In the genomic region with DNA sequence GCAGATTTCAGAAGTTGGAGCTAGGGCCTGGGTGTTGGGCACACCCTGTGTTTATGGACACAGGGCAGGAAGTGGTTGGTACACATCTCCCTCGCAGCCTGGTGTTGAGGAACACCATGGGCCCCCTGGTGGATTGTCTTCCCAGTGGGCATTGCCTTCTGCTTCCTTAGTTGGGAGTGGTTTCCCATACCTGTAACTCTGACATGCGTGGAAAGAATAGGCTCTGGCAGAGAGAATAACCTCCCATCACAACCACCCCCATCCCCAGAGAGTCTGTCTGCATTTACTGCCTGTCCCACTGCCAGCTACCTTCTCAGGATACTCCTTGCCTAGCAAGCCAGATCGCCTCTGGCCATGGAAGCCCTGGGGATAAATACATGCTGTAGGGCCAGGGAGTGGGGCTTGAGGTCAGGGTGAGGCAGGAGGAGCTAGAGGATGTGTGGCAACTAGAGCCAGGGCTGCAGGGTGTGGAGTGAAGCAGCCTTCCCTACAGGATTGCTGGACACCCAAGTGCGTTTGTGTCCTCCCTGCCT, we compare ENCODE assay signal across 10 cellular contexts. TPM values are rescaled to one million over a fixed set of nuclear protein-coding genes. Genes with fewer than 3 reads are reported as not detected.
DNase-seq lines count a peak whose midpoint lies in the region; TF ChIP-seq lines count a peak whose summit lies in the region.
"Had no signal": no experiment of that assay in that cellular context is flagged by ENCODE, and none has a peak within 500 bp of the region (broad histone marks: within the 10 kb centered on the region; RNA-seq: fewer than 3 reads in every experiment).

No MANE protein-coding gene starts in this region.

- no peak for DNase-seq in activated naive CD4-positive, alpha-beta T cell (lab: John Stamatoyannopoulos, UW)
- DNase-seq in PC-9 (peak; percentile 60 to 67), epithelial cell of prostate (ENCODE audit: low read depth, low spot score) (no peak), tibial artery (no peak), Ammon's horn (ENCODE audit: low spot score) (no peak), GM19238 (ENCODE audit: insufficient read length, low spot score) (no peak), HUDEP-2 (lab: John Stamatoyannopoulos, UW; ENCODE audit: unreplicated experiment in 76 of 76) (no peak)

- H3K27ac Mint-ChIP-seq in activated naive CD4-positive, alpha-beta T cell treated with anti-CD3 and anti-CD28 coated beads, Interleukin-2, amount 50 U/mL, for 24 hours = peak overlapping the region; percentile 70
- H3K27ac Mint-ChIP-seq: stimulated activated naive CD8-positive, alpha-beta T cell treated with anti-CD3 and anti-CD28 coated beads, Interleukin-15, Interleukin-2, amounts not matched to agents 100 ng/mL and 50 ng/mL, for 24 hours had no signal

- no peaks in the 10 kb centered on the region for H3K36me3 Mint-ChIP-seq in activated naive CD4-positive, alpha-beta T cell treated with anti-CD3 and anti-CD28 coated beads, Interleukin-2, amount 50 U/mL, for 24 hours

- peak overlapping the region; percentile 27 for H3K4me3 Mint-ChIP-seq in activated naive CD4-positive, alpha-beta T cell treated with anti-CD3 and anti-CD28 coated beads, Interleukin-2, amount 50 U/mL, for 24 hours
- H3K4me3 Mint-ChIP-seq: brain; stimulated activated naive CD8-positive, alpha-beta T cell treated with anti-CD3 and anti-CD28 coated beads, Interleukin-15, Interleukin-2, amounts not matched to agents 100 ng/mL and 50 ng/mL, for 24 hours had no signal

- CTCF ChIA-PET in PC-9 (lab: Charles Lee) = interaction anchor here (0.5 to 2.8 kb wide), 8 partner anchors 12 to 231 kb away, joined by 3 to 15 read pairs (median 6); no protein-coding TSS in a partner anchor

- no peaks in the 10 kb centered on the region for H3K9me3 Mint-ChIP-seq in activated naive CD4-positive, alpha-beta T cell treated with anti-CD3 and anti-CD28 coated beads, Interleukin-2, amount 50 U/mL, for 24 hours
- H3K9me3 Mint-ChIP-seq: brain; stimulated activated naive CD8-positive, alpha-beta T cell treated with anti-CD3 and anti-CD28 coated beads, Interleukin-15, Interleukin-2, amounts not matched to agents 100 ng/mL and 50 ng/mL, for 24 hours had no signal

- H3K27me3 ChIP-seq in PC-9 (ENCODE audit: insufficient read depth, low read depth) = no peaks in the 10 kb centered on the region
- no peaks in the 10 kb centered on the region for H3K27me3 ChIP-seq in tibial artery

- peaks cover 31% of the 10 kb centered on the region for H3K4me1 ChIP-seq in PC-9 (replicated peaks; ENCODE audit: insufficient read depth)
- H3K4me1 ChIP-seq in tibial artery = peaks cover 0 to 66% (median 37%) of the 10 kb centered on the region in 4 donors

- TF ChIP-seq CTCF in PC-9 (conservative IDR thresholded peaks at IDR 0.05) = peak; percentile 52
- TF ChIP-seq CTCF in tibial artery (IDR thresholded peaks at IDR 0.05) = no peak

- H3K36me3 ChIP-seq in PC-9 (ENCODE audit: low read depth) (peaks cover 15% of the 10 kb centered on the region; the same call in 1 of the 2 replicates), tibial artery (peaks cover 16 to 31% (median 29%) of the 10 kb centered on the region in 3 donors)

- peaks cover 37% of the 10 kb centered on the region for H3K4me1 Mint-ChIP-seq in activated naive CD4-positive, alpha-beta T cell treated with anti-CD3 and anti-CD28 coated beads, Interleukin-2, amount 50 U/mL, for 24 hours

- no peaks in the 10 kb centered on the region for H3K9me2 ChIP-seq in PC-9 (ENCODE audit: insufficient read depth)

- intact Hi-C loops in PC-9 (cut with micrococcal nuclease; ENCODE audit: unreplicated experiment) (loop anchor here (5.0 to 10.0 kb wide), 3 partner anchors 61 to 321 kb away; partner anchors contain the start of genes CRIP3 and SRF), tibial artery (cut with DNase I; ENCODE audit: low total_unique reads) (no loop called here)

- peaks cover 4% of the 10 kb centered on the region; the same call in 1 of the 2 replicates for H3K79me2 ChIP-seq in PC-9 (ENCODE audit: low read depth)

- POLR2A ChIA-PET in PC-9 (lab: Charles Lee; ENCODE audit: unreplicated experiment) = interaction anchor here (0.9 kb wide), 1 partner anchor 18 kb away, joined by 5 read pairs; no protein-coding TSS in a partner anchor

- H3K9me3 ChIP-seq in PC-9 (ENCODE audit: insufficient read depth, low read depth) = no peaks in the 10 kb centered on the region
- no peaks in the 10 kb centered on the region for H3K9me3 ChIP-seq in tibial artery

- H3K4me2 ChIP-seq in PC-9 = peak overlapping the region; percentile 70

- H2AFZ ChIP-seq in PC-9 = no peak overlapping the region

- H3K27ac ChIP-seq in PC-9 (peak overlapping the region; percentile 57), epithelial cell of prostate (peak overlapping the region; percentile 90), tibial artery (peak overlapping the region; percentile 42 to 46)

- BruUV-seq in PC-9 (replicated peaks; lab: Mats Ljungman, UMichigan) = no TSS peak

- 0 out of 2 replicates have a peak, but pooled peaks cover 11% of the 10 kb centered on the region for H4K20me1 ChIP-seq in PC-9 (ENCODE audit: insufficient read depth)

- H3K4me3 ChIP-seq in PC-9 (no peak overlapping the region), tibial artery (no peak overlapping the region)

- peaks cover 27% of the 10 kb centered on the region; the same call in 1 of the 2 replicates for H3F3A ChIP-seq in PC-9 (ENCODE audit: insufficient read depth, low read depth)

- no peaks in the 10 kb centered on the region for H3K27me3 Mint-ChIP-seq in activated naive CD4-positive, alpha-beta T cell treated with anti-CD3 and anti-CD28 coated beads, Interleukin-2, amount 50 U/mL, for 24 hours
- H3K27me3 Mint-ChIP-seq: stimulated activated naive CD8-positive, alpha-beta T cell treated with anti-CD3 and anti-CD28 coated beads, Interleukin-15, Interleukin-2, amounts not matched to agents 100 ng/mL and 50 ng/mL, for 24 hours had no signal

RNA-seq across cellular contexts. Expression of gene LRRC73, which starts 14.7 kb away (rescaled TPM):
- 0.55 and 1.5 TPM in 2 replicates for total RNA-seq in PC-9 (2021)

RNA-seq across cellular contexts. Expression of gene TJAP1, which starts 18.1 kb away (rescaled TPM):
- total RNA-seq in PC-9 (2021) = 50.5 and 60.9 TPM in 2 replicates

RNA-seq across cellular contexts. Expression of gene YIPF3, which starts 21.3 kb away (rescaled TPM):
- 91.3 and 98.4 TPM in 2 replicates for total RNA-seq in PC-9 (2021)

RNA-seq across cellular contexts. Expression of gene POLR1C, which starts 21.4 kb away (rescaled TPM):
- total RNA-seq in PC-9 (2021) = 41.4 and 42.2 TPM in 2 replicates

RNA-seq across cellular contexts. Expression of gene DLK2, which starts 40.1 kb away (rescaled TPM):
- total RNA-seq in PC-9 (2021) = 3.6 and 6.2 TPM in 2 replicates

Comparison
In these comparisons a context has a peak if more than half of its experiments do, and no peak if none do; other contexts are left out.
1. DNase-seq: peak in PC-9 (2 of 2); none in activated naive CD4-positive, alpha-beta T cell (0 of 4), epithelial cell of prostate (single experiment), tibial artery (0 of 2), Ammon's horn (single experiment), GM19238 (single experiment) and HUDEP-2 (0 of 76).
2. Peak in every context shown above with its lines, with median percentiles within 50 percentile points of each other: H3K27ac ChIP-seq.